Comparison of ENCODE assay signal across 10 cellular contexts in the genomic region with DNA sequence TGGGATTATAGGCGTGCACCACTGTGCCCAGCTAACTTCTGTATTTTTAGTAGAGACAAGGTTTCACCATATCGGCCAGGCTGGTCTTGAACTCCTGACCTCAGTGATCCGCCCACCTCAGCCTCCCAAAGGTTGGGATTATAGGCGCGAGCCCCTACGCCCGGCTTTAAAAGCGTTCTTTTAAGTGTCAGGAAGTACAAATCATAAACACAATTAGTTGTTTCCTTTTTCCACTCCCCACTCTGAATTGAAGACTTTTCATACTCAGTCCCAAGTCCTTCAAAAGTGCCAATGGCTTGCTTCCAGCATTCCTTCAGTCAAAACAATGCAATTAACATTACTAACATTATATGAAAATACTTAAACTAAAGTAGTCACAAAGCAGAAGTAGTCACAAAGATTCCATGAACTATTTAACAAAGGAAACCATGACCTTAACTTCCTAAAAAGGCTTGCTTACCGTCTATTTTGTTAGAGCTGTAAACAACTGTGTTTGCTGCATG. TPM values are rescaled to one million over a fixed set of nuclear protein-coding genes. Genes with fewer than 3 reads are reported as not detected.
DNase-seq lines count a peak whose midpoint lies in the region; ATAC-seq and TF ChIP-seq lines count a peak whose summit lies in the region.
"Had no signal": no experiment of that assay in that cellular context is flagged by ENCODE, and none has a peak within 500 bp of the region (broad histone marks: within the 10 kb centered on the region; RNA-seq: fewer than 3 reads in every experiment).

No MANE protein-coding gene starts in this region.

- peaks cover 97% of the 10 kb centered on the region for H3K36me3 Mint-ChIP-seq in activated T-cell treated with anti-CD3 and anti-CD28 coated beads, Interleukin-2, amount 50 U/mL, for 24 hours (ENCODE audit: low read depth)

- H3K27ac Mint-ChIP-seq in activated T-cell treated with anti-CD3 and anti-CD28 coated beads, Interleukin-2, amount 50 U/mL, for 24 hours: peak overlapping the region; percentile 97

- H3K9me3 ChIP-seq in left lung (no peaks in the 10 kb centered on the region), suprapubic skin (no peaks in the 10 kb centered on the region)

- H3K27me3 ChIP-seq in left lung (no peaks in the 10 kb centered on the region), suprapubic skin (no peaks in the 10 kb centered on the region)

- no peaks in the 10 kb centered on the region for H3K9me3 Mint-ChIP-seq in activated T-cell treated with anti-CD3 and anti-CD28 coated beads, Interleukin-2, amount 50 U/mL, for 24 hours

- no peaks in the 10 kb centered on the region for H3K27me3 Mint-ChIP-seq in activated T-cell treated with anti-CD3 and anti-CD28 coated beads, Interleukin-2, amount 50 U/mL, for 24 hours

- no peak for DNase-seq in activated T-cell treated with anti-CD3 and anti-CD28 coated beads, Interleukin-2, amount 50 U/mL, for 24 hours
- no peak for DNase-seq in activated T-cell treated with anti-CD3 and anti-CD28 coated beads for 4 hours
- DNase-seq in left lung: peak in 1 of 2 donors; percentile 66
- DNase-seq in suprapubic skin (ENCODE audit: low spot score in 2 of 2): no peak
- DNase-seq in activated effector memory CD4-positive, alpha-beta T cell treated with anti-CD3 and anti-CD28 coated beads, Interleukin-2, amount 50 U/mL, for 16 hours: no peak
- DNase-seq: NCI-H2029 treated with DMSO at 0.1 percent for 48 hours, SIG-M5 had no signal

- no peak overlapping the region for H3K4me3 ChIP-seq in left lung
- H3K4me3 ChIP-seq in suprapubic skin: no peak overlapping the region

- TF ChIP-seq POLR2A in suprapubic skin (IDR thresholded peaks at IDR 0.05): no peak

- H3K4me1 ChIP-seq in left lung (peaks cover 45 to 79% of the 10 kb centered on the region in 2 donors), suprapubic skin (peaks cover 66% of the 10 kb centered on the region)

- H3K36me3 ChIP-seq in left lung: peaks cover 0 to 77% of the 10 kb centered on the region in 2 donors
- H3K36me3 ChIP-seq in suprapubic skin: peaks cover 39% of the 10 kb centered on the region

- 47% methylated on average over 9 of the region's 9 CpGs for WGBS in suprapubic skin

- no peak for TF ChIP-seq EP300 in suprapubic skin (IDR thresholded peaks at IDR 0.05)

- TF ChIP-seq CTCF in left lung (IDR thresholded peaks at IDR 0.05) (no peak), suprapubic skin (IDR thresholded peaks at IDR 0.05) (no peak)

- H3K27ac ChIP-seq in angular gyrus (ENCODE audit: low read depth, low read length) (peak overlapping the region; percentile 32), left lung (peak overlapping the region; percentile 51 to 84), suprapubic skin (peak overlapping the region; percentile 44)

- ATAC-seq in left lung (peak; percentile 50), GM21390 (IDR thresholded peaks at IDR 0.05; ENCODE audit: unreplicated experiment) (no peak), GM18870 (IDR thresholded peaks at IDR 0.05; ENCODE audit: unreplicated experiment) (no peak)

- intact Hi-C loops in left lung (cut with DNase I): no loop called here

- H3K4me1 Mint-ChIP-seq in activated T-cell treated with anti-CD3 and anti-CD28 coated beads, Interleukin-2, amount 50 U/mL, for 24 hours (ENCODE audit: low read depth): peaks cover 89% of the 10 kb centered on the region

- H3K4me3 Mint-ChIP-seq in activated T-cell treated with anti-CD3 and anti-CD28 coated beads, Interleukin-2, amount 50 U/mL, for 24 hours: peak overlapping the region; percentile 74

RNA-seq across cellular contexts. Expression of gene WDR82, which starts 8.1 kb away (rescaled TPM):
- total RNA-seq in left lung (10 to 100 TPM; 60.2 to 67.9 TPM), suprapubic skin (10 to 100 TPM; 46.7 to 57.6 (median 52.5) TPM)

RNA-seq across cellular contexts. Expression of gene GLYCTK, which starts 17.3 kb away (rescaled TPM):
- 10 to 100 TPM in 1 of 2 donors, 1 to 10 TPM in 1; 8.9 to 13.7 TPM for total RNA-seq in left lung
- 10 to 100 TPM in 1 of 4 donors, 1 to 10 TPM in 3; 2.6 to 11.9 (median 6.4) TPM for total RNA-seq in suprapubic skin

RNA-seq across cellular contexts. Expression of gene PPM1M, which starts 24.7 kb away (rescaled TPM):
- total RNA-seq in left lung: 10 to 100 TPM; 33.1 to 48.3 TPM
- total RNA-seq in suprapubic skin: 10 to 100 TPM in 3 of 4 donors, 1 to 10 TPM in 1; 10.0 to 17.5 (median 11.3) TPM

RNA-seq across cellular contexts. Expression of gene TWF2, which starts 31.3 kb away (rescaled TPM):
- total RNA-seq in left lung (10 to 100 TPM; 47.7 to 77.5 TPM), suprapubic skin (10 to 100 TPM; 33.2 to 46.2 (median 42.6) TPM)

RNA-seq across cellular contexts. Expression of gene TLR9, which starts 44.9 kb away (rescaled TPM):
- total RNA-seq in left lung (1 to 10 TPM in 1 of 2 donors, not detected in 1; 1.5 TPM), suprapubic skin (under 1 TPM in 1 of 4 donors, not detected in 3; 0.16 TPM)
